In genomic region chrX:24377911-24378468, GRCh38 we compare ENCODE assay signal across 21 cellular contexts. TPM values are rescaled to one million over a fixed set of nuclear protein-coding genes. Genes with fewer than 3 reads are reported as not detected.
DNase-seq lines count a peak whose midpoint lies in the region; ATAC-seq, FAIRE-seq and TF ChIP-seq lines count a peak whose summit lies in the region.
"Had no signal": no experiment of that assay in that cellular context is flagged by ENCODE, and none has a peak within 500 bp of the region (broad histone marks: within the 10 kb centered on the region; RNA-seq: fewer than 3 reads in every experiment).

No MANE protein-coding gene starts in this region.

- no peaks in the 10 kb centered on the region for H3K9me2 ChIP-seq in GM23338 (ENCODE audit: insufficient read depth)

- no peak overlapping the region for H2AFZ ChIP-seq in GM23338

- POLR2A ChIA-PET in WTC11 (lab: Charles Lee): no interaction called here

- peak overlapping the region; percentile 7; the same call in 1 of the 2 replicates for H3K27ac Mint-ChIP-seq in GM23338
- peak overlapping the region; percentile 83 for H3K27ac Mint-ChIP-seq in WTC11
- H3K27ac Mint-ChIP-seq: CD14-positive monocyte; CD4-positive, alpha-beta memory T cell had no signal

- H3K9me3 Mint-ChIP-seq in GM23338: peaks cover 3% of the 10 kb centered on the region; the same call in 1 of the 3 replicates
- H3K9me3 Mint-ChIP-seq in WTC11: no peaks in the 10 kb centered on the region
- H3K9me3 Mint-ChIP-seq: CD14-positive monocyte; CD4-positive, alpha-beta memory T cell had no signal

- H3F3A ChIP-seq in GM23338 (replicated peaks; ENCODE audit: low read depth): 0 out of 2 replicates have a peak, but pooled peaks cover 3% of the 10 kb centered on the region

- FAIRE-seq in HTR-8/SVneo (lab: Jason Lieb, UNC): no peak
- FAIRE-seq: GM12892, GM18507, K562 had no signal

- ATAC-seq in GM23338 (peak; percentile 52), WTC11 (peak; percentile 77)
- ATAC-seq: A549, K562 had no signal

- DNase-seq in GM23338 (ENCODE audit: low spot score) (peak; percentile 53), WTC11 (ENCODE audit: low spot score) (no peak), cerebellar nuclear complex (lab: John Stamatoyannopoulos, UW) (no peak), HTR-8/SVneo (ENCODE audit: insufficient read length, low spot score) (no peak)
- no peak for DNase-seq in stimulated activated CD8-positive, alpha-beta memory T cell treated with anti-CD3 and anti-CD28 coated beads, Interleukin-4, amount 100 ng/mL, for 48 hours
- DNase-seq: CD4-positive, alpha-beta memory T cell; DMS153; DMS79; GDM1; IMR-90 had no signal

- CTCF ChIA-PET in WTC11 (lab: Charles Lee): no interaction called here

- H3K4me3 ChIP-seq in GM23338 (peak overlapping the region; percentile 11; the same call in 1 of the 2 replicates), HUES48 (ENCODE audit: low read depth, low read length) (0 out of 2 replicates have a peak overlapping the region, but pooled peaks have one; percentile 2), iPS-20b (ENCODE audit: low read length) (peak overlapping the region; percentile 8; the same call in 1 of the 2 replicates)
- H3K4me3 ChIP-seq: A549, BLaER1, K562 had no signal

- peak overlapping the region; percentile 2; the same call in 1 of the 2 replicates for H3K9ac ChIP-seq in HUES48 (ENCODE audit: low read depth, low read length)
- H3K9ac ChIP-seq in iPS-20b (ENCODE audit: low read depth, low read length): no peak overlapping the region
- H3K9ac ChIP-seq: BLaER1 had no signal

- H3K27ac ChIP-seq in GM23338 (ENCODE audit: low read depth) (peak overlapping the region; percentile 87), HUES48 (ENCODE audit: low read depth, low read length) (peak overlapping the region; percentile 30), iPS-20b (ENCODE audit: low read length) (no peak overlapping the region)
- H3K27ac ChIP-seq: 22Rv1, A549, BLaER1 had no signal

- peaks cover 11% of the 10 kb centered on the region for H3K27me3 ChIP-seq in GM23338 (ENCODE audit: insufficient read depth)
- H3K27me3 ChIP-seq in HUES48 (ENCODE audit: control insufficient read depth, insufficient read depth, low read length): 0 out of 2 replicates have a peak, but pooled peaks cover 5% of the 10 kb centered on the region
- peaks cover 9% of the 10 kb centered on the region; the same call in 1 of the 2 replicates for H3K27me3 ChIP-seq in iPS-20b (ENCODE audit: insufficient read depth, low read length)
- H3K27me3 ChIP-seq: BLaER1 had no signal

- no peaks in the 10 kb centered on the region for H3K79me2 ChIP-seq in GM23338 (replicated peaks; ENCODE audit: insufficient read depth)

- H3K36me3 ChIP-seq in GM23338 (ENCODE audit: insufficient read depth): no peaks in the 10 kb centered on the region
- no peaks in the 10 kb centered on the region for H3K36me3 ChIP-seq in HUES48 (ENCODE audit: control insufficient read depth, insufficient read depth, low read length)
- H3K36me3 ChIP-seq in iPS-20b (ENCODE audit: insufficient read depth, low read depth, low read length): no peaks in the 10 kb centered on the region
- H3K36me3 ChIP-seq: BLaER1 had no signal

- H3K9me3 ChIP-seq in HUES48 (ENCODE audit: control insufficient read depth, insufficient read depth, low read length) (no peaks in the 10 kb centered on the region), iPS-20b (ENCODE audit: insufficient read depth, low read depth, low read length) (no peaks in the 10 kb centered on the region)
- H3K9me3 ChIP-seq: A549, BLaER1 had no signal

- H3K4me3 Mint-ChIP-seq in GM23338 (peak overlapping the region; percentile 19; the same call in 1 of the 3 replicates), WTC11 (peak overlapping the region; percentile 40)
- H3K4me3 Mint-ChIP-seq: CD14-positive monocyte had no signal

- H3K4me1 ChIP-seq in GM23338 (ENCODE audit: insufficient read depth) (peaks cover 66% of the 10 kb centered on the region), HUES48 (ENCODE audit: control insufficient read depth, insufficient read depth, low read length) (peaks cover 63% of the 10 kb centered on the region), iPS-20b (ENCODE audit: insufficient read depth, low read length) (peaks cover 13% of the 10 kb centered on the region; the same call in 1 of the 2 replicates)
- H3K4me1 ChIP-seq: A549, BLaER1 had no signal

- H3K4me2 ChIP-seq in GM23338: peak overlapping the region; percentile 61
- H3K4me2 ChIP-seq: A549, BLaER1 had no signal

- H3K36me3 Mint-ChIP-seq in GM23338 (ENCODE audit: low read depth) (no peaks in the 10 kb centered on the region), WTC11 (no peaks in the 10 kb centered on the region)
- H3K36me3 Mint-ChIP-seq: CD14-positive monocyte; CD4-positive, alpha-beta memory T cell had no signal

- peaks cover 11% of the 10 kb centered on the region for H3K27me3 Mint-ChIP-seq in GM23338 (ENCODE audit: insufficient read depth, low read depth, poor library complexity)
- H3K27me3 Mint-ChIP-seq in WTC11 (ENCODE audit: low read depth): peaks cover 14% of the 10 kb centered on the region

- TF ChIP-seq CTCF in GM23338 (conservative IDR thresholded peaks at IDR 0.05; ENCODE audit: low read depth in 2 of 2) (no peak), WTC11 (IDR thresholded peaks at IDR 0.05) (no peak)

- no peaks in the 10 kb centered on the region for H4K20me1 ChIP-seq in GM23338 (replicated peaks; ENCODE audit: insufficient read depth)
- H4K20me1 ChIP-seq: BLaER1 had no signal

- H3K4me1 Mint-ChIP-seq in GM23338 (peaks cover 49% of the 10 kb centered on the region), WTC11 (peaks cover 68% of the 10 kb centered on the region)
- H3K4me1 Mint-ChIP-seq: CD14-positive monocyte; CD4-positive, alpha-beta memory T cell had no signal

TF ChIP-seq in GM23338, 12 proteins besides CTCF, POLR2A, EP300 and RAD21 (continues in another document):
- no peak for TF ChIP-seq ETS1 (IDR thresholded peaks at IDR 0.05)
- no peak for TF ChIP-seq JUNB (IDR thresholded peaks at IDR 0.05; ENCODE audit: unreplicated experiment)
- TF ChIP-seq POLR2AphosphoS5 (IDR thresholded peaks at IDR 0.05; ENCODE audit: low read depth): no peak
- no peak for TF ChIP-seq EZH2phosphoT487 (IDR thresholded peaks at IDR 0.05; ENCODE audit: unreplicated experiment)
- no peak for TF ChIP-seq STAT1 (IDR thresholded peaks at IDR 0.05; ENCODE audit: unreplicated experiment)
- TF ChIP-seq ZNF114 (CRISPR knock-in tag; IDR thresholded peaks at IDR 0.05): no peak
- TF ChIP-seq EZH2 (IDR thresholded peaks at IDR 0.05; ENCODE audit: low read depth, unreplicated experiment): no peak
- peak; percentile 83 for TF ChIP-seq NANOG (IDR thresholded peaks at IDR 0.05; ENCODE audit: borderline replicate concordance)

TF ChIP-seq in WTC11, 78 proteins besides CTCF, POLR2A, EP300 and RAD21 (continues in another document):
- TF ChIP-seq E2F1 (CRISPR knock-in tag; IDR thresholded peaks at IDR 0.05): no peak
- no peak for TF ChIP-seq ZMAT4 (CRISPR knock-in tag; IDR thresholded peaks at IDR 0.05)
- TF ChIP-seq NFATC4 (CRISPR knock-in tag; IDR thresholded peaks at IDR 0.05): no peak
- TF ChIP-seq USF2 (CRISPR knock-in tag; IDR thresholded peaks at IDR 0.05): no peak
- no peak for TF ChIP-seq FOXP1 (CRISPR knock-in tag; IDR thresholded peaks at IDR 0.05; ENCODE audit: borderline replicate concordance)
- TF ChIP-seq HMGXB4 (CRISPR knock-in tag; IDR thresholded peaks at IDR 0.05): no peak
- TF ChIP-seq JAZF1 (CRISPR knock-in tag; IDR thresholded peaks at IDR 0.05): no peak

RNA-seq across cellular contexts. Expression of gene SUPT20HL1, which starts 17.6 kb away (rescaled TPM):
- total RNA-seq in GM23338 (2014; rRNA removed; shearing (Covaris generic)): not detected in 2 replicates
- polyA plus RNA-seq in GM23338 (2016; fragmentation: Nextera tagmentation; extraction: Ambion mirVana): not detected in 2 replicates
- total RNA-seq in WTC11 (2021): not detected in 3 replicates
- total RNA-seq: CD4-positive, alpha-beta memory T cell; Daoy; H4; IMR-90; K562 had no signal
- polyA plus RNA-seq: A549; CD14-positive monocyte; CD4-positive, alpha-beta memory T cell; IMR-90; K562 had no signal
